ENCODE assay signal across 1 cellular context in the genomic region with DNA sequence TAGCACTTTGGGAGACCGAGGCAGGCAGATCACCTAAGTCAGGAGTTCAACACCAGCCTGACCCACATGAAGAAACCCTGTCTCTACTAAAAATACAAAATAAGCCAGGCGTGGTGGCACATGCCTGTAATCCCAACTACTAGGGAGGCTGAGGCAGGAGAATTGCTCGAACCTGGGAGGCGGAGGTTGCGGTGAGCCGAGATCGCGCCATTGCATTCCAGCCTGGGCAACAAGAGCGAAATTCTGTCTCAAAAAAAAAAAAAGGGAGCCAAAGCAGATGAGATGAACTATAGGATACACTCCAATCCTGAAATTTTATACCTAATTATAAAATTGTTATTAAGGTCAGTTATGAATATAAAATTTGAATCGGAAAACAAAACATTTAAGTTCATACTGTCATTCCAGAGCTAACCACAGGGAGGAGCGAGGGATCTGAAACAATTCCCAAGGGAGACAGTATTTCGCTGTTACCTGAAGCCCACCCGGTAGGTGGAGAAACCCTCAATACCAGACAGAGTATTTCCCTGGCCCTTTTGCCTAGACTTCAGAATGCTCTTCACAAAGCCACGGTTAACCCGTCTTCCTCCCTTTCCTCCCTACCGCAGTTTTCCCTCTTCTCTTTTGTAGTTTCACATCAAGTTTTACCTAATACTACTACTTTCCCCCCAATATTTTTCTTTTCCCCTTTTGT.
TF ChIP-seq lines count a peak whose summit lies in the region.

No MANE protein-coding gene starts in this region.

TF ChIP-seq in HepG2, 621 proteins besides CTCF, POLR2A, EP300 and RAD21 (continued from another document):
- TF ChIP-seq, protein P1, sequence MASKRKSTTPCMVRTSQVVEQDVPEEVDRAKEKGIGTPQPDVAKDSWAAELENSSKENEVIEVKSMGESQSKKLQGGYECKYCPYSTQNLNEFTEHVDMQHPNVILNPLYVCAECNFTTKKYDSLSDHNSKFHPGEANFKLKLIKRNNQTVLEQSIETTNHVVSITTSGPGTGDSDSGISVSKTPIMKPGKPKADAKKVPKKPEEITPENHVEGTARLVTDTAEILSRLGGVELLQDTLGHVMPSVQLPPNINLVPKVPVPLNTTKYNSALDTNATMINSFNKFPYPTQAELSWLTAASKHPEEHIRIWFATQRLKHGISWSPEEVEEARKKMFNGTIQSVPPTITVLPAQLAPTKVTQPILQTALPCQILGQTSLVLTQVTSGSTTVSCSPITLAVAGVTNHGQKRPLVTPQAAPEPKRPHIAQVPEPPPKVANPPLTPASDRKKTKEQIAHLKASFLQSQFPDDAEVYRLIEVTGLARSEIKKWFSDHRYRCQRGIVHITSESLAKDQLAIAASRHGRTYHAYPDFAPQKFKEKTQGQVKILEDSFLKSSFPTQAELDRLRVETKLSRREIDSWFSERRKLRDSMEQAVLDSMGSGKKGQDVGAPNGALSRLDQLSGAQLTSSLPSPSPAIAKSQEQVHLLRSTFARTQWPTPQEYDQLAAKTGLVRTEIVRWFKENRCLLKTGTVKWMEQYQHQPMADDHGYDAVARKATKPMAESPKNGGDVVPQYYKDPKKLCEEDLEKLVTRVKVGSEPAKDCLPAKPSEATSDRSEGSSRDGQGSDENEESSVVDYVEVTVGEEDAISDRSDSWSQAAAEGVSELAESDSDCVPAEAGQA (IDR thresholded peaks at IDR 0.05; ENCODE audit: low read depth) = no peak
- TF ChIP-seq, protein P1 (CRISPR knock-in tag; IDR thresholded peaks at IDR 0.05; ENCODE audit: borderline replicate concordance) = no peak
- no peak for TF ChIP-seq ZNF768 (CRISPR knock-in tag; IDR thresholded peaks at IDR 0.05)
- TF ChIP-seq, protein P2, sequence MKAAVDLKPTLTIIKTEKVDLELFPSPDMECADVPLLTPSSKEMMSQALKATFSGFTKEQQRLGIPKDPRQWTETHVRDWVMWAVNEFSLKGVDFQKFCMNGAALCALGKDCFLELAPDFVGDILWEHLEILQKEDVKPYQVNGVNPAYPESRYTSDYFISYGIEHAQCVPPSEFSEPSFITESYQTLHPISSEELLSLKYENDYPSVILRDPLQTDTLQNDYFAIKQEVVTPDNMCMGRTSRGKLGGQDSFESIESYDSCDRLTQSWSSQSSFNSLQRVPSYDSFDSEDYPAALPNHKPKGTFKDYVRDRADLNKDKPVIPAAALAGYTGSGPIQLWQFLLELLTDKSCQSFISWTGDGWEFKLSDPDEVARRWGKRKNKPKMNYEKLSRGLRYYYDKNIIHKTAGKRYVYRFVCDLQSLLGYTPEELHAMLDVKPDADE (CRISPR knock-in tag; IDR thresholded peaks at IDR 0.05) = no peak
